9 cellular contexts compared by ENCODE assay signal in the genomic region with DNA sequence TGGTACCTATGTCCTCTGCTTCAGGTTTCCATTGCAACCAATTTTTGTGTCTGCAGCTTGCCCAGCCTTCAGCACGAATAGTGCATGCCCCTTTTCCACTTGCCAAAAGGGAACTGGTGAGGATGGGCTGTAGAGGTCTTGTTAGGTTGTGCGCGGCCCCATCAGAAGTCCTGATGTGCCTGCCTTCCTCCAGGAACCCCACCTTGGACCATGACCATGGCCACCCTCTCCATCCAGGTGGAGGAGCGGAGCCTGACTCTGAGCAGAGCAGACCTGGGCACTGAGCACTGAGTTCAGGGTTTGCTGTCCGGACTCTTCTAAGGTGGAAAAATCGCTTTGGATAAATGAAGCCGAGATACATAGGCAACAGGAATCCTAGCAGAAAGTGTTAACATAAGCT. TPM values are rescaled to one million over a fixed set of nuclear protein-coding genes. Genes with fewer than 3 reads are reported as not detected.
"Had no signal": no experiment of that assay in that cellular context is flagged by ENCODE, and none has a peak within 500 bp of the region (broad histone marks: within the 10 kb centered on the region; RNA-seq: fewer than 3 reads in every experiment).

No MANE protein-coding gene starts in this region.

- H3K4me3 ChIP-seq: GM23338, HAP-1 had no signal

- H3K9me3 Mint-ChIP-seq: GM23338, IgD-negative memory B cell had no signal

- H3K36me3 ChIP-seq: HAP-1 had no signal

- H3K4me1 ChIP-seq: HAP-1 had no signal

- H3K4me1 Mint-ChIP-seq: IgD-negative memory B cell had no signal

- H3K27ac ChIP-seq: HL-60 had no signal

- H3K4me3 Mint-ChIP-seq: GM23338, HFFc6, IgD-negative memory B cell had no signal

- ATAC-seq: GM23338, HCT116, HepG2 had no signal

- H3K27ac Mint-ChIP-seq: GM23338, HFFc6, IgD-negative memory B cell had no signal

- DNase-seq: H7, HFFc6, KBM-7 had no signal

- H3K9me3 ChIP-seq: HAP-1 had no signal

- H3K36me3 Mint-ChIP-seq: IgD-negative memory B cell had no signal

RNA-seq across cellular contexts. Expression of a gene that starts 6.9 kb away (rescaled TPM):
- total RNA-seq: HFFc6 had no signal
